22 cellular contexts compared by ENCODE assay signal in genomic region chr15:45439521-45439931, GRCh38.
"Had no signal": no experiment of that assay in that cellular context is flagged by ENCODE, and none has a peak within 500 bp of the region (broad histone marks: within the 10 kb centered on the region; RNA-seq: fewer than 3 reads in every experiment).

No MANE protein-coding gene starts in this region.

- H3K27ac Mint-ChIP-seq: activated CD8-positive, alpha-beta T cell treated with anti-CD3 and anti-CD28 coated beads, Interleukin-2, amount 10 ng/mL, durations not matched to agents 7 days and 5 days; activated naive CD4-positive, alpha-beta T cell treated with anti-CD3 and anti-CD28 coated beads, Interleukin-2, amount 50 U/mL, for 24 hours; nephron progenitor cell; WTC11 had no signal

- H3K4me1 Mint-ChIP-seq: activated naive CD4-positive, alpha-beta T cell treated with anti-CD3 and anti-CD28 coated beads, Interleukin-2, amount 50 U/mL, for 24 hours had no signal

- ATAC-seq: activated CD8-positive, alpha-beta T cell treated with anti-CD3 and anti-CD28 coated beads, Interleukin-2, amount 10 ng/mL, durations not matched to agents 7 days and 5 days; left ventricle myocardium superior; WTC11 had no signal

- H3K9me3 Mint-ChIP-seq: activated naive CD4-positive, alpha-beta T cell treated with anti-CD3 and anti-CD28 coated beads, Interleukin-2, amount 50 U/mL, for 24 hours; nephron progenitor cell; WTC11 had no signal

- H3K27ac ChIP-seq: cardiac muscle cell, prostate gland, sigmoid colon, thoracic aorta, uterus had no signal

- H3K36me3 Mint-ChIP-seq: activated naive CD4-positive, alpha-beta T cell treated with anti-CD3 and anti-CD28 coated beads, Interleukin-2, amount 50 U/mL, for 24 hours; WTC11 had no signal

- H3K4me3 ChIP-seq: cardiac muscle cell, prostate gland, sigmoid colon, thoracic aorta, uterus had no signal

- H3K4me3 Mint-ChIP-seq: activated CD8-positive, alpha-beta T cell treated with anti-CD3 and anti-CD28 coated beads, Interleukin-2, amount 10 ng/mL, durations not matched to agents 7 days and 5 days; activated naive CD4-positive, alpha-beta T cell treated with anti-CD3 and anti-CD28 coated beads, Interleukin-2, amount 50 U/mL, for 24 hours; nephron progenitor cell; WTC11 had no signal

- H3K27me3 ChIP-seq: sigmoid colon, uterus had no signal

- H3K4me1 ChIP-seq: prostate gland, uterus had no signal

- FAIRE-seq: endometrium, keratinocyte had no signal

- DNase-seq: activated CD4-positive, alpha-beta T cell treated with anti-CD3 and anti-CD28 coated beads for 48 hours; activated CD8-positive, alpha-beta memory T cell treated with anti-CD3 and anti-CD28 coated beads, Interleukin-2, amount 50 U/mL, for 4 hours; activated CD8-positive, alpha-beta T cell treated with anti-CD3 and anti-CD28 coated beads, Interleukin-2, amount 10 ng/mL, durations not matched to agents 7 days and 5 days; activated effector memory CD4-positive, alpha-beta T cell treated with anti-CD3 and anti-CD28 coated beads, Interleukin-2, amount 50 U/mL, for 16 hours; activated T-cell treated with anti-CD3 and anti-CD28 coated beads, Interleukin-2, amount 50 U/mL, for 48 hours; hippocampal formation; left ventricle myocardium superior; mesenchymal stem cell; nephron progenitor cell; occipital lobe; sigmoid colon; stimulated activated CD4-positive, alpha-beta T cell treated with anti-CD3 and anti-CD28 coated beads, Interleukin-12 subunit alpha, Interleukin-12 subunit beta, amount 100 ng/mL, for 4 hours; stimulated activated CD4-positive, alpha-beta T cell treated with anti-CD3 and anti-CD28 coated beads, Interleukin-2, amount 100 ng/mL, for 24 hours; T-helper 2 cell; uterus had no signal

- H3K27me3 Mint-ChIP-seq: activated naive CD4-positive, alpha-beta T cell treated with anti-CD3 and anti-CD28 coated beads, Interleukin-2, amount 50 U/mL, for 24 hours had no signal

- H3K9me3 ChIP-seq: prostate gland, sigmoid colon, thoracic aorta, uterus had no signal

- H3K36me3 ChIP-seq: cardiac muscle cell, prostate gland, sigmoid colon, thoracic aorta, uterus had no signal
